In the genomic region with DNA sequence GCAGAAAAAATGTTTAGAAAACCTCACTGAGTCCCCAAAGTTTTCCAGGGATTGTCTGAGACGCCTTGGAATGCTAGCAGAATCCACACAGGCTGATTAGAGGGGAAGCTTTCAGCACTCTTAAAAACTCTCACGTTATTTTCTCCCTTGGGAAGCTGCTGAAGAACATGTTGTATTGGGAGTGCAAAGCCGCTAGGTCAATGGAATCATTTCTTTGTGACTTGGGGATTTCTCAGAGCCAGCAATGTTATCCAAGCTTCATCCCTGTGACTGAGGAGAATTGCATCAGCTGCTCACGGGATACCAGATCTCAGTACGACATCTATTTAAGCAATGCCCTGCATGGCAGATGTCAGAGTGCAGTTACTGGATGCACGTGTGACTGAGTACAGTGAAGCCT, we compare ENCODE assay signal across 1 cellular context.
TF ChIP-seq lines count a peak whose summit lies in the region.

No MANE protein-coding gene starts in this region.

TF ChIP-seq in endothelial cell of umbilical vein, 7 proteins besides CTCF, POLR2A, EP300 and RAD21 (continued from another document):
- TF ChIP-seq JUN (IDR thresholded peaks at IDR 0.05; ENCODE audit: borderline replicate concordance, insufficient read depth, insufficient read length, low read depth) (no peak), MYC (IDR thresholded peaks at IDR 0.05; ENCODE audit: low read depth, low read length) (no peak)
